Comparison of ENCODE assay signal across 34 cellular contexts in genomic region chr13:111064661-111065060, GRCh38.
"Had no signal": no experiment of that assay in that cellular context is flagged by ENCODE, and none has a peak within 500 bp of the region (broad histone marks: within the 10 kb centered on the region; RNA-seq: fewer than 3 reads in every experiment).

No MANE protein-coding gene starts in this region.

- H3K4me2 ChIP-seq: KMS-11, SK-N-SH had no signal

- H3K4me1 ChIP-seq: ascending aorta had no signal

- H3K9me3 ChIP-seq: ascending aorta, Peyer's patch, SK-N-SH had no signal

- H3K36me3 ChIP-seq: ascending aorta, cardiac muscle cell, Peyer's patch, SJSA1, WERI-Rb-1 had no signal

- H3K9ac ChIP-seq: KMS-11, SK-N-SH had no signal

- H3K4me3 ChIP-seq: ascending aorta, cardiac muscle cell, Peyer's patch, SJSA1 had no signal

- H3K27ac ChIP-seq: ascending aorta, cardiac muscle cell, KMS-11, Peyer's patch, SJSA1, WERI-Rb-1 had no signal

- H3K27me3 ChIP-seq: ascending aorta, Peyer's patch had no signal

- DNase-seq: activated CD4-positive, alpha-beta T cell treated with anti-CD3 and anti-CD28 coated beads, Interleukin-2, amount 10 ng/mL, durations not matched to agents 24 days and 14 days; activated CD4-positive, alpha-beta T cell treated with anti-CD3 and anti-CD28 coated beads, Interleukin-2, amount 50 U/mL, for 4 hours; activated CD8-positive, alpha-beta T cell treated with anti-CD3 and anti-CD28 coated beads for 36 hours; activated effector memory CD4-positive, alpha-beta T cell treated with anti-CD3 and anti-CD28 coated beads, Interleukin-2, amount 50 U/mL, for 16 hours; activated naive CD4-positive, alpha-beta T cell treated with Interleukin-2 at 50 U/mL for 16 hours; activated naive CD8-positive, alpha-beta T cell treated with anti-CD3 and anti-CD28 coated beads, Interleukin-2, amount 10 ng/mL, durations not matched to agents 7 days and 5 days; activated T-cell treated with anti-CD3 and anti-CD28 coated beads, Interleukin-2, amount 50 U/mL, for 1 hour; activated T-cell treated with anti-CD3 and anti-CD28 coated beads, Interleukin-2, amount 50 U/mL, for 72 hours; amygdala; MM.1S; MV-4-11; NCI-H1092; NCI-H1436 treated with DMSO at 0.1 percent for 48 hours; NCI-H1694 treated with DMSO at 0.1 percent for 48 hours; NCI-H2029 treated with DMSO at 0.1 percent for 48 hours; NCI-H2107; NCI-H2171; NCI-H510A; NCI-H526; NCI-H748 treated with DMSO at 0.1 percent for 48 hours; NK-92 treated with Interleukin-12 subunit alpha and Interleukin-12 subunit beta, amount 100 ng/mL, for 24 hours; PC-3; Peyer's patch; RPMI8226; SHP77 treated with DMSO at 0.1 percent for 48 hours; SK-N-SH; T-cell; T-helper 2 cell; T-helper 9 cell; WERI-Rb-1 had no signal
